Comparison of ENCODE assay signal across 11 cellular contexts in the genomic region with DNA sequence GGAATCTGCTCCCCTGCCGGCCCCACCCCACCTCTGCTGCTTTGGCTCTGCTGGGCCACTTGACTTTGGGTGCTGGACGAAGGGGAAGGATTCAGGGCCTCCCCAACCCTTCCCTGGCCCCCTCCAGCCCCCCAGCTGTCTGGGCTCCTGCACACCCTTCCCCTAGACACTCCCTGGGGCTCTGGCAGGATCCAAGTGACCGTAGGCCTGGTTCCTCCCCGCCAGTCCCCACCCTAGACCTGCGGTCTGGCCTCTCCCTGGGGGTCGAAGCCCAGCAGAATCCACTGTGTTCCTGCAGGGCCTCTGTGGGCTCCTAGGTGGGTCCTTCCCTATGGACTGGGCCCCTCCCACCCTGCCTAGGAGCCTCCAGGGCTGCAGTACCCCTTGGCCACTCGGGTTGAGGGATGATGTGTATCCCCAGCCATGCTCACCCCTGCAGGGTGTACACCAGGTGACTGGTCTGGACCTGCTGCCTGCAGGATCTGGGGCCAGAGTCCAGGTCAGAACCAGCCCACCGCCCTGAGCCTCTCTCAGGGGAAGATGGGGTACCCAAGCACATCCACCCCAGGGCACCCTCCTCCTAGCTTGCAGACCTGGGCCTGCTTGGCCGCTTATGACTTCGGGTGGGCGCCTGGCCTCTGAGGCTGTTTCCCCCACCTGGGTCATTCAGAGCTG. TPM values are rescaled to one million over a fixed set of nuclear protein-coding genes. Genes with fewer than 3 reads are reported as not detected.
A peak's percentile ranks its signal among the peaks of the same experiment; 100 is the strongest.
DNase-seq lines count a peak whose midpoint lies in the region; ATAC-seq and TF ChIP-seq lines count a peak whose summit lies in the region.
"Had no signal": no experiment of that assay in that cellular context is flagged by ENCODE, and none has a peak within 500 bp of the region (broad histone marks: within the 10 kb centered on the region; RNA-seq: fewer than 3 reads in every experiment).

No MANE protein-coding gene starts in this region.

- peaks cover 11% of the 10 kb centered on the region for H3K36me3 Mint-ChIP-seq in endothelial cell (ENCODE audit: low read depth, unreplicated experiment)

- peaks cover 13% of the 10 kb centered on the region for H4K20me1 ChIP-seq in osteoblast (ENCODE audit: insufficient read depth, low read length)

- no peak overlapping the region for H3K4me3 ChIP-seq in osteoblast (ENCODE audit: insufficient read depth, low read length)

- peaks cover 37% of the 10 kb centered on the region for H3K79me2 ChIP-seq in osteoblast (ENCODE audit: insufficient read depth, low read length)

- H3K27ac Mint-ChIP-seq in endothelial cell (ENCODE audit: unreplicated experiment) = no peak overlapping the region

- H3K4me3 Mint-ChIP-seq in endothelial cell (ENCODE audit: unreplicated experiment) = no peak overlapping the region

- peaks cover 13% of the 10 kb centered on the region for H3K4me1 Mint-ChIP-seq in endothelial cell (ENCODE audit: unreplicated experiment)

- peak; percentile 46 for DNase-seq in stimulated activated CD4-positive, alpha-beta T cell treated with anti-CD3 and anti-CD28 coated beads, Interleukin-15, amount 100 ng/mL, for 24 hours
- DNase-seq in stimulated activated CD4-positive, alpha-beta T cell treated with anti-CD3 and anti-CD28 coated beads, Interleukin-2, amount 100 ng/mL, for 48 hours = no peak
- DNase-seq in endothelial cell (ENCODE audit: low spot score) (peak; percentile 6), osteoblast (ENCODE audit: insufficient read length, low spot score, missing footprints) (peak; percentile 74), DMS53 (lab: John Stamatoyannopoulos, UW) (no peak), HuH-7 (ENCODE audit: low spot score) (no peak), DMS114 treated with DMSO at 0.1 percent for 48 hours (lab: John Stamatoyannopoulos, UW; ENCODE audit: unreplicated experiment) (no peak)
- DNase-seq: effector memory CD8-positive, alpha-beta T cell; NCI-H2227 treated with DMSO at 0.1 percent for 48 hours had no signal

- no peak overlapping the region for H3K27ac ChIP-seq in osteoblast (ENCODE audit: low read depth, low read length)

- peaks cover 32% of the 10 kb centered on the region for H3K4me1 ChIP-seq in osteoblast (ENCODE audit: insufficient read depth, low read length)

- H3K27me3 Mint-ChIP-seq in endothelial cell (ENCODE audit: unreplicated experiment) = peaks cover 22% of the 10 kb centered on the region
- H3K27me3 Mint-ChIP-seq: effector memory CD8-positive, alpha-beta T cell had no signal

- H3K27me3 ChIP-seq in osteoblast (ENCODE audit: insufficient read depth, low read length) = no peaks in the 10 kb centered on the region

- no peak overlapping the region for H2AFZ ChIP-seq in osteoblast (ENCODE audit: low read length)

- no peaks in the 10 kb centered on the region for H3K9me3 Mint-ChIP-seq in endothelial cell (ENCODE audit: unreplicated experiment)
- H3K9me3 Mint-ChIP-seq: effector memory CD8-positive, alpha-beta T cell had no signal

- peaks cover 14% of the 10 kb centered on the region for H3K36me3 ChIP-seq in osteoblast (ENCODE audit: insufficient read depth, low read length)

- ATAC-seq in HG02623 (IDR thresholded peaks at IDR 0.05; ENCODE audit: unreplicated experiment) = no peak
- ATAC-seq: effector memory CD8-positive, alpha-beta T cell had no signal

- no peak for TF ChIP-seq CTCF in endothelial cell (IDR thresholded peaks at IDR 0.05; ENCODE audit: unreplicated experiment)
- TF ChIP-seq CTCF in osteoblast (IDR thresholded peaks at IDR 0.05; ENCODE audit: extremely low read depth, low read depth, low read length) = no peak

- no peaks in the 10 kb centered on the region for H3K9me3 ChIP-seq in osteoblast (ENCODE audit: low read depth, low read length)

- no peak overlapping the region for H3K4me2 ChIP-seq in osteoblast (ENCODE audit: insufficient read depth, low read length)

RNA-seq across cellular contexts. Expression of a gene that starts 5.6 kb away (rescaled TPM):
- total RNA-seq in endothelial cell (ENCODE audit: unreplicated experiment) (112 TPM), osteoblast (14.4 and 19.9 TPM in 2 replicates)

RNA-seq across cellular contexts. Expression of a gene that starts 46.4 kb away (rescaled TPM):
- 0.15 TPM for total RNA-seq in endothelial cell (ENCODE audit: unreplicated experiment)
- not detected in 2 replicates for total RNA-seq in osteoblast
- total RNA-seq: lower leg skin had no signal

RNA-seq across cellular contexts. Expression of a gene that starts 47.7 kb away (rescaled TPM):
- total RNA-seq in endothelial cell (ENCODE audit: unreplicated experiment) = 207 TPM
- 28.0 and 31.1 TPM in 2 replicates for total RNA-seq in osteoblast

RNA-seq across cellular contexts. Expression of a gene that starts 47.9 kb away (rescaled TPM):
- total RNA-seq in endothelial cell (ENCODE audit: unreplicated experiment) (23.2 TPM), osteoblast (18.8 and 20.0 TPM in 2 replicates)

Comparison
In these comparisons a context has a peak if more than half of its experiments do, and no peak if none do; other contexts are left out.
1. DNase-seq: peak in stimulated activated CD4-positive, alpha-beta T cell treated with anti-CD3 and anti-CD28 coated beads, Interleukin-15, amount 100 ng/mL, for 24 hours (single experiment), endothelial cell (single experiment) and osteoblast (single experiment); none in stimulated activated CD4-positive, alpha-beta T cell treated with anti-CD3 and anti-CD28 coated beads, Interleukin-2, amount 100 ng/mL, for 48 hours (0 of 2), DMS53 (single experiment), HuH-7 (single experiment) and DMS114 treated with DMSO at 0.1 percent for 48 hours (single experiment).